Comparison of ENCODE assay signal across 1 cellular context in the genomic region with DNA sequence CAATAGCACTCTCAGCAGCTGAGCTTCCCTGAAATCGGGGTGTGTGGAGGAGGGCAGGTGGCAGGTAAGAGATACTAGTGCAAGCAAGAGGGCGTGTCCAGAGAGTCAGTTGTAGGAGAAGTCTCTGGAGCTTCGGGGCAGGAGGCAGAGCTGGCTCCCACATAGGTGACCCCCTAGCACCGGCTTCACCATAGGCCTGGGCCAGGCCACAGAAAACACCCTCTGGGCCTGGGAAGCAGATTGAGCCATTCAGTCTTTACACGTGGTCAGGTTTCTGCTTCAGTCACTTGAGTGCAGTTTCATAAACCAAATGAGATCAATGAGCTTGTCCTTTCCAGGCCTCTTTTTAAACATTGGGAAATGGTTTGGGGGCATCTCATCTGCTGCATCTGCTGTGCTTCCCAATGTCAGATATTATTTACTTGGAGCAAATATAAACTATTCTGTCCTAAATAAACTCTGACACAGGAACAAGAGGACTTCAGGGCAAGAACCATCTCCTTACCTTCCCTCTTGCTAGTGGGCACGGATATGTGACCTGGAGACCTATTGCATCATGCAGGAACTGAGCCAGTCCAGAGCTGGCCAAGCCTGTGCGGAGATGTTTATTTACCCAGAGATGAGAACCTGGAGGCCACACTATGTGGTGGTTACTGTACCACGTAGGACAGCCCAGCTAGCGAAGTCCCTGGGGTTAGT.
TF ChIP-seq lines count a peak whose summit lies in the region.

No MANE protein-coding gene starts in this region.

TF ChIP-seq in GM23338, 12 proteins besides CTCF, POLR2A, EP300 and RAD21 (continued from another document):
- TF ChIP-seq ZNF462 (CRISPR knock-in tag; IDR thresholded peaks at IDR 0.05): no peak
- TF ChIP-seq STAT1 (IDR thresholded peaks at IDR 0.05; ENCODE audit: unreplicated experiment): no peak
- TF ChIP-seq NANOG (IDR thresholded peaks at IDR 0.05; ENCODE audit: borderline replicate concordance): no peak
- no peak for TF ChIP-seq ETS1 (IDR thresholded peaks at IDR 0.05)
- TF ChIP-seq, protein P1, sequence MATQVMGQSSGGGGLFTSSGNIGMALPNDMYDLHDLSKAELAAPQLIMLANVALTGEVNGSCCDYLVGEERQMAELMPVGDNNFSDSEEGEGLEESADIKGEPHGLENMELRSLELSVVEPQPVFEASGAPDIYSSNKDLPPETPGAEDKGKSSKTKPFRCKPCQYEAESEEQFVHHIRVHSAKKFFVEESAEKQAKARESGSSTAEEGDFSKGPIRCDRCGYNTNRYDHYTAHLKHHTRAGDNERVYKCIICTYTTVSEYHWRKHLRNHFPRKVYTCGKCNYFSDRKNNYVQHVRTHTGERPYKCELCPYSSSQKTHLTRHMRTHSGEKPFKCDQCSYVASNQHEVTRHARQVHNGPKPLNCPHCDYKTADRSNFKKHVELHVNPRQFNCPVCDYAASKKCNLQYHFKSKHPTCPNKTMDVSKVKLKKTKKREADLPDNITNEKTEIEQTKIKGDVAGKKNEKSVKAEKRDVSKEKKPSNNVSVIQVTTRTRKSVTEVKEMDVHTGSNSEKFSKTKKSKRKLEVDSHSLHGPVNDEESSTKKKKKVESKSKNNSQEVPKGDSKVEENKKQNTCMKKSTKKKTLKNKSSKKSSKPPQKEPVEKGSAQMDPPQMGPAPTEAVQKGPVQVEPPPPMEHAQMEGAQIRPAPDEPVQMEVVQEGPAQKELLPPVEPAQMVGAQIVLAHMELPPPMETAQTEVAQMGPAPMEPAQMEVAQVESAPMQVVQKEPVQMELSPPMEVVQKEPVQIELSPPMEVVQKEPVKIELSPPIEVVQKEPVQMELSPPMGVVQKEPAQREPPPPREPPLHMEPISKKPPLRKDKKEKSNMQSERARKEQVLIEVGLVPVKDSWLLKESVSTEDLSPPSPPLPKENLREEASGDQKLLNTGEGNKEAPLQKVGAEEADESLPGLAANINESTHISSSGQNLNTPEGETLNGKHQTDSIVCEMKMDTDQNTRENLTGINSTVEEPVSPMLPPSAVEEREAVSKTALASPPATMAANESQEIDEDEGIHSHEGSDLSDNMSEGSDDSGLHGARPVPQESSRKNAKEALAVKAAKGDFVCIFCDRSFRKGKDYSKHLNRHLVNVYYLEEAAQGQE (IDR thresholded peaks at IDR 0.05; ENCODE audit: unreplicated experiment): no peak
- no peak for TF ChIP-seq EZH2 (IDR thresholded peaks at IDR 0.05; ENCODE audit: low read depth, unreplicated experiment)
- no peak for TF ChIP-seq JUNB (IDR thresholded peaks at IDR 0.05; ENCODE audit: unreplicated experiment)
